In genomic region chr3:186166036-186166435, GRCh38 we compare ENCODE assay signal across 20 cellular contexts.
"Had no signal": no experiment of that assay in that cellular context is flagged by ENCODE, and none has a peak within 500 bp of the region (broad histone marks: within the 10 kb centered on the region; RNA-seq: fewer than 3 reads in every experiment).

No MANE protein-coding gene starts in this region.

- DNase-seq: activated CD4-positive, CD25-positive, alpha-beta regulatory T cell treated with anti-CD3 and anti-CD28 coated beads, Interleukin-2, amount 50 U/mL, for 72 hours; activated effector memory CD4-positive, alpha-beta T cell treated with anti-CD3 and anti-CD28 coated beads, Interleukin-2, amount 50 U/mL, for 16 hours; activated naive CD4-positive, alpha-beta T cell treated with anti-CD3 and anti-CD28 coated beads, Interleukin-2, amount 50 U/mL, for 16 hours; activated T-cell treated with anti-CD3 and anti-CD28 coated beads, Interleukin-2, amount 50 U/mL, for 72 hours; cerebellar nuclear complex; effector CD8-positive, alpha-beta T cell; immature natural killer cell; kidney glomerular epithelial cell; left ventricle myocardium superior; natural killer cell; ovary; right lobe of liver; stimulated activated CD4-positive, alpha-beta T cell treated with anti-CD3 and anti-CD28 coated beads, Interleukin-4, amount 100 ng/mL, for 1 hour; stimulated activated naive CD8-positive, alpha-beta T cell treated with anti-CD3 and anti-CD28 coated beads, Interleukin-15, amount 100 ng/mL, for 72 hours; T1000; transverse colon had no signal

- H3K27ac ChIP-seq: breast epithelium, ovary, right lobe of liver, suprapubic skin, transverse colon had no signal

- H3K4me3 ChIP-seq: breast epithelium, esophagus muscularis mucosa, ovary, right lobe of liver, smooth muscle cell, suprapubic skin, transverse colon had no signal

- ATAC-seq: activated T-cell treated with anti-CD3 and anti-CD28 coated beads, Interleukin-2, amount 50 U/mL, for 72 hours; left ventricle myocardium superior; natural killer cell; right lobe of liver; stimulated activated naive CD8-positive, alpha-beta T cell treated with anti-CD3 and anti-CD28 coated beads, Interleukin-15, amount 100 ng/mL, for 72 hours had no signal

- H3K36me3 ChIP-seq: breast epithelium, ovary, right lobe of liver, suprapubic skin, transverse colon had no signal

- H3K9me3 ChIP-seq: breast epithelium, esophagus muscularis mucosa, ovary, right lobe of liver, suprapubic skin, transverse colon had no signal

- H3K4me1 ChIP-seq: breast epithelium, right lobe of liver, transverse colon had no signal

- H3K27me3 ChIP-seq: esophagus muscularis mucosa, ovary, right lobe of liver, suprapubic skin, transverse colon had no signal
